Comparison of ENCODE assay signal across 12 cellular contexts in the genomic region with DNA sequence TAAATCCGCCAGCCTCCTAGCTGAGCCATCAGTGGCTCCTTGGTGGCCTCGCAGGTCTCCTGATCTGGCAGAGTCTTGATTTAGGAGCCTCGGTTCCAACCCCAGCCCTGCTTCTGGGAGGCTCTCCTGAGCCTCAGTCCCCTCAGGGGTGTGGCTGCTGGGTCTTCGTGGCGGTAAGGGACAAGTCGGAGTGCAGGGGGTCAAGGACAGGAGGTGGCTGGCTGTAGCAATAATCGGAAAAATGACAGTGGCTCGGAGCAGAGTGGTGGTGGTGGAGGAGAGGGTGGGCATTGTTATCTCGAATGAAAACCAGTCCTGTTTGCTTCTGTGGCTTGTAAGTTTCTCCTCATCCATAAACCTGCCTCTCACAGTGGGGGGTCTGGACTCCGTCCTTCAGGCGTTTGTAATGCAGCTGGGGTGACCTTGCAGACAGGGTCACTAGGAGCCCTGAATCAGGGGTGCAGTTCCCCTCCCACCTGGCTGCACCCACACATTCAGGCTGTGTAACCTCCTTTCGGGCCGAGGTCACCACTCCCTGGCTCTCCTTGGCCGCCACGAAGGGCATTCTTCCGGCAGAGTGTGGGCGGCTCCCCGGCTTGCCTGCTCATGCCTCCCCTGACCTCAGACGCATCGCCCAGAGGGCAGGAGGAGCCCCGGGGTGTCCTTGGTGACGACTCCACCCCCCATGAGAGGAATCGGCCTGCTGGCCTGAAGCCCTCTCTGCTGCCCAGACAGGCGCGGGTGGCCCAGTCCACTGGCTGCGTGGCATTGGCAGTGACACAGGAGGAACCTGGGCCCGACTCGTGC. TPM values are rescaled to one million over a fixed set of nuclear protein-coding genes. Genes with fewer than 3 reads are reported as not detected.
DNase-seq lines count a peak whose midpoint lies in the region; ATAC-seq, FAIRE-seq and TF ChIP-seq lines count a peak whose summit lies in the region.
"Had no signal": no experiment of that assay in that cellular context is flagged by ENCODE, and none has a peak within 500 bp of the region (broad histone marks: within the 10 kb centered on the region; RNA-seq: fewer than 3 reads in every experiment).

No MANE protein-coding gene starts in this region.

- peaks cover 15% of the 10 kb centered on the region for H3K27me3 Mint-ChIP-seq in activated T-cell treated with anti-CD3 and anti-CD28 coated beads, Interleukin-2, amount 50 U/mL, for 24 hours
- H3K27me3 Mint-ChIP-seq in central memory CD8-positive, alpha-beta T cell, result peaks cover 21% of the 10 kb centered on the region
- H3K27me3 Mint-ChIP-seq in type B pancreatic cell, result no peaks in the 10 kb centered on the region
- H3K27me3 Mint-ChIP-seq in Caco-2 (ENCODE audit: insufficient read depth, unreplicated experiment), result no peaks in the 10 kb centered on the region
- peaks cover 3% of the 10 kb centered on the region for H3K27me3 Mint-ChIP-seq in activated T-helper 17 cell treated with anti-CD3 and anti-CD28 coated beads, Interleukin-2, amount 50 U/mL, for 72 hours
- H3K27me3 Mint-ChIP-seq: activated naive CD8-positive, alpha-beta T cell treated with anti-CD3 and anti-CD28 coated beads, Interleukin-2, amount 10 ng/mL, durations not matched to agents 7 days and 5 days had no signal

- ATAC-seq in central memory CD8-positive, alpha-beta T cell (replicated peaks; ENCODE audit: extremely low read depth, poor library complexity, severe bottlenecking), result peak; percentile 25
- ATAC-seq in left lung, result peak; percentile 17
- no peak for ATAC-seq in activated T-helper 17 cell treated with anti-CD3 and anti-CD28 coated beads, Interleukin-2, amount 50 U/mL, for 72 hours (replicated peaks)
- ATAC-seq: A549 had no signal

- H3K36me3 ChIP-seq in left lung (no peaks in the 10 kb centered on the region), Caco-2 (ENCODE audit: control insufficient read depth, insufficient read depth, low read length) (no peaks in the 10 kb centered on the region)
- H3K36me3 ChIP-seq: SJSA1 had no signal

- intact Hi-C loops in left lung (cut with DNase I) (no loop called here), Caco-2 (cut with micrococcal nuclease; ENCODE audit: unreplicated experiment) (no loop called here)

- H3K27me3 ChIP-seq in left lung (no peaks in the 10 kb centered on the region), Caco-2 (replicated peaks; ENCODE audit: control insufficient read depth, insufficient read depth, low read length) (no peaks in the 10 kb centered on the region)
- H3K27me3 ChIP-seq: SJSA1 had no signal

- H3K4me1 Mint-ChIP-seq in activated T-cell treated with anti-CD3 and anti-CD28 coated beads, Interleukin-2, amount 50 U/mL, for 24 hours (ENCODE audit: low read depth), result peaks cover 16% of the 10 kb centered on the region
- H3K4me1 Mint-ChIP-seq in central memory CD8-positive, alpha-beta T cell, result peaks cover 18% of the 10 kb centered on the region
- peaks cover 19% of the 10 kb centered on the region for H3K4me1 Mint-ChIP-seq in type B pancreatic cell (ENCODE audit: unreplicated experiment)
- H3K4me1 Mint-ChIP-seq in Caco-2 (ENCODE audit: low read depth, unreplicated experiment), result peaks cover 2% of the 10 kb centered on the region
- H3K4me1 Mint-ChIP-seq in activated T-helper 17 cell treated with anti-CD3 and anti-CD28 coated beads, Interleukin-2, amount 50 U/mL, for 72 hours, result peaks cover 6% of the 10 kb centered on the region

- no peak for TF ChIP-seq POLR2A in GM12891 (IDR thresholded peaks at IDR 0.05; ENCODE audit: low read depth, low read length)

- no TSS peak for BruUV-seq in Caco-2 (replicated peaks; lab: Mats Ljungman, UMichigan)

- no peak for FAIRE-seq in GM12891 (lab: Jason Lieb, UNC)
- FAIRE-seq: A549 had no signal

- no peaks in the 10 kb centered on the region for H3K4me1 ChIP-seq in left lung
- H3K4me1 ChIP-seq in Caco-2, result no peaks in the 10 kb centered on the region
- H3K4me1 ChIP-seq: A549, SJSA1 had no signal

- TF ChIP-seq CTCF in left lung (IDR thresholded peaks at IDR 0.05) (no peak), type B pancreatic cell (conservative IDR thresholded peaks at IDR 0.05) (no peak), Caco-2 (IDR thresholded peaks at IDR 0.05; ENCODE audit: insufficient read depth in 1 of 2, low read depth in 1 of 2, low read length in 1 of 2, severe bottlenecking in 1 of 2, unreplicated experiment in 1 of 2) (no peak)

- no peak overlapping the region for H3K27ac ChIP-seq in left lung
- H3K27ac ChIP-seq: SJSA1 had no signal

- no peaks in the 10 kb centered on the region for H3K9me3 Mint-ChIP-seq in activated T-cell treated with anti-CD3 and anti-CD28 coated beads, Interleukin-2, amount 50 U/mL, for 24 hours
- H3K9me3 Mint-ChIP-seq in central memory CD8-positive, alpha-beta T cell, result no peaks in the 10 kb centered on the region
- H3K9me3 Mint-ChIP-seq in type B pancreatic cell (no peaks in the 10 kb centered on the region), Caco-2 (ENCODE audit: unreplicated experiment) (no peaks in the 10 kb centered on the region)
- H3K9me3 Mint-ChIP-seq in activated T-helper 17 cell treated with anti-CD3 and anti-CD28 coated beads, Interleukin-2, amount 50 U/mL, for 72 hours, result no peaks in the 10 kb centered on the region
- H3K9me3 Mint-ChIP-seq: activated naive CD8-positive, alpha-beta T cell treated with anti-CD3 and anti-CD28 coated beads, Interleukin-2, amount 10 ng/mL, durations not matched to agents 7 days and 5 days had no signal

- CTCF ChIA-PET in Caco-2 (lab: Charles Lee), result interaction anchor here (0.6 kb wide), 1 partner anchor 219 kb away, joined by 5 read pairs; no protein-coding TSS in a partner anchor

- POLR2A ChIA-PET in Caco-2 (lab: Charles Lee), result no interaction called here

- H3K9me3 ChIP-seq in left lung (no peaks in the 10 kb centered on the region), Caco-2 (no peaks in the 10 kb centered on the region)
- H3K9me3 ChIP-seq: A549, SJSA1 had no signal

- no peak for DNase-seq in activated T-cell treated with anti-CD3 and anti-CD28 coated beads, Interleukin-2, amount 50 U/mL, for 24 hours
- no peak for DNase-seq in activated T-cell treated with anti-CD3 and anti-CD28 coated beads, Interleukin-2, amount 50 U/mL, for 48 hours
- DNase-seq in central memory CD8-positive, alpha-beta T cell (ENCODE audit: low spot score in 2 of 2), result no peak
- DNase-seq in left lung (no peak), type B pancreatic cell (ENCODE audit: extremely low spot score, unreplicated experiment) (no peak), Caco-2 (no peak), GM12891 (ENCODE audit: insufficient read length, low spot score) (no peak)
- DNase-seq: activated naive CD8-positive, alpha-beta T cell treated with anti-CD3 and anti-CD28 coated beads, Interleukin-2, amount 10 ng/mL, durations not matched to agents 7 days and 5 days; DMS79 treated with DMSO at 0.1 percent for 48 hours had no signal

- no peak overlapping the region for H3K4me3 ChIP-seq in left lung
- H3K4me3 ChIP-seq in Caco-2 (ENCODE audit: low read depth, low read length), result no peak overlapping the region
- H3K4me3 ChIP-seq: A549, SJSA1 had no signal

- H3K36me3 Mint-ChIP-seq in activated T-cell treated with anti-CD3 and anti-CD28 coated beads, Interleukin-2, amount 50 U/mL, for 24 hours (ENCODE audit: low read depth), result peaks cover 2% of the 10 kb centered on the region
- H3K36me3 Mint-ChIP-seq in central memory CD8-positive, alpha-beta T cell (ENCODE audit: insufficient read depth), result no peaks in the 10 kb centered on the region
- H3K36me3 Mint-ChIP-seq in type B pancreatic cell (peaks cover 4% of the 10 kb centered on the region), Caco-2 (ENCODE audit: insufficient read depth, unreplicated experiment) (peaks cover 2% of the 10 kb centered on the region)
- no peaks in the 10 kb centered on the region for H3K36me3 Mint-ChIP-seq in activated T-helper 17 cell treated with anti-CD3 and anti-CD28 coated beads, Interleukin-2, amount 50 U/mL, for 72 hours (ENCODE audit: low read depth)

- H3K4me3 Mint-ChIP-seq in activated T-cell treated with anti-CD3 and anti-CD28 coated beads, Interleukin-2, amount 50 U/mL, for 24 hours, result no peak overlapping the region
- peak overlapping the region; percentile 53 for H3K4me3 Mint-ChIP-seq in central memory CD8-positive, alpha-beta T cell
- H3K4me3 Mint-ChIP-seq in type B pancreatic cell (no peak overlapping the region), Caco-2 (ENCODE audit: unreplicated experiment) (no peak overlapping the region)
- H3K4me3 Mint-ChIP-seq in activated T-helper 17 cell treated with anti-CD3 and anti-CD28 coated beads, Interleukin-2, amount 50 U/mL, for 72 hours, result no peak overlapping the region
- H3K4me3 Mint-ChIP-seq: activated naive CD8-positive, alpha-beta T cell treated with anti-CD3 and anti-CD28 coated beads, Interleukin-2, amount 10 ng/mL, durations not matched to agents 7 days and 5 days had no signal

- H3K27ac Mint-ChIP-seq in activated T-cell treated with anti-CD3 and anti-CD28 coated beads, Interleukin-2, amount 50 U/mL, for 24 hours, result peak overlapping the region; percentile 55
- H3K27ac Mint-ChIP-seq in central memory CD8-positive, alpha-beta T cell (ENCODE audit: low read depth), result peak overlapping the region; percentile 25
- H3K27ac Mint-ChIP-seq in type B pancreatic cell, result no peak overlapping the region
- no peak overlapping the region for H3K27ac Mint-ChIP-seq in Caco-2 (ENCODE audit: unreplicated experiment)
- H3K27ac Mint-ChIP-seq in activated T-helper 17 cell treated with anti-CD3 and anti-CD28 coated beads, Interleukin-2, amount 50 U/mL, for 72 hours, result no peak overlapping the region
- H3K27ac Mint-ChIP-seq: activated naive CD8-positive, alpha-beta T cell treated with anti-CD3 and anti-CD28 coated beads, Interleukin-2, amount 10 ng/mL, durations not matched to agents 7 days and 5 days had no signal

TF ChIP-seq in GM12891, 5 proteins besides CTCF, POLR2A, EP300 and RAD21:
- TF ChIP-seq PAX5 (IDR thresholded peaks at IDR 0.05; ENCODE audit: insufficient read depth, low read length, severe bottlenecking) (no peak), TAF1 (IDR thresholded peaks at IDR 0.05; ENCODE audit: low read depth, low read length) (no peak), SPI1 (IDR thresholded peaks at IDR 0.05; ENCODE audit: low read depth, low read length) (no peak), POLR2AphosphoS5 (IDR thresholded peaks at IDR 0.05; ENCODE audit: low read depth, low read length) (no peak), POU2F2 (IDR thresholded peaks at IDR 0.05; ENCODE audit: low read depth, low read length) (no peak)

RNA-seq across cellular contexts. Expression of gene BCL7A, which starts 8.1 kb away (rescaled TPM):
- total RNA-seq in left lung, result 10 to 100 TPM in 1 of 2 donors, 1 to 10 TPM in 1; 7.0 to 11.1 TPM
- total RNA-seq in type B pancreatic cell (ENCODE audit: low replicate concordance), result 22.2 and 30.9 TPM in 2 replicates
- total RNA-seq in Caco-2 (2022), result 13.0 and 15.5 TPM in 2 replicates
- total RNA-seq in activated T-helper 17 cell treated with anti-CD3 and anti-CD28 coated beads, Interleukin-2, amount 50 U/mL, for 72 hours, result 1 to 10 TPM in 1 of 2 donors, under 1 TPM in 1; 0.82 to 1.1 TPM
- polyA plus RNA-seq in GM12891 (2012; ENCODE audit: low read depth, missing spikeins), result 5.2 TPM

RNA-seq across cellular contexts. Expression of gene MLXIP, which starts 48.7 kb away (rescaled TPM):
- total RNA-seq in left lung (10 to 100 TPM; 48.1 to 62.6 TPM), type B pancreatic cell (ENCODE audit: low replicate concordance) (28.4 and 44.5 TPM in 2 replicates), Caco-2 (2022) (51.3 and 54.5 TPM in 2 replicates)
- total RNA-seq in activated T-helper 17 cell treated with anti-CD3 and anti-CD28 coated beads, Interleukin-2, amount 50 U/mL, for 72 hours, result 10 to 100 TPM; 19.7 to 28.9 TPM
- polyA plus RNA-seq in GM12891 (2012; ENCODE audit: low read depth, missing spikeins), result 4.6 TPM

Comparison
In these comparisons a context has a peak if more than half of its experiments do, and no peak if none do; other contexts are left out.
1. H3K27ac Mint-ChIP-seq: peak in activated T-cell treated with anti-CD3 and anti-CD28 coated beads, Interleukin-2, amount 50 U/mL, for 24 hours (single experiment) and central memory CD8-positive, alpha-beta T cell (single experiment); none in type B pancreatic cell (single experiment), Caco-2 (single experiment) and activated T-helper 17 cell treated with anti-CD3 and anti-CD28 coated beads, Interleukin-2, amount 50 U/mL, for 72 hours (single experiment).